In the genomic region with DNA sequence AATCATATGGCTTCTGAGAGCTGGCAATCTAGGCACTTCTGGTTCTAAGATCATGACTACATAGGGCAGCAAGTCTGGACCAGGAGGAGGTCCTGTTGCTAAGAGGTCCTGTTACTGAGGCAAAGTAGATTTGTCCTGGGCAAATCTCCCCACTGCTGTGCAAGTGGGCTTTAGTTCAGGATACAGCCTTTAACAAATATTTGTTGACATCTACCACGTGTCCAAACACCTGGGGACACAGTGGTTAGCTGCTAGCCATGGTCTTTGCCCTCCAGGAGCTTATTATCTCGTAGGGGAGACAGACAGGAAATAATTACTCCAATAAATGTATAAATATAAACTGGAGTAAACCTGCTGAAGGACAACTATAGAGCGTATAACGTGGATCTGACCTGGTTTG, we compare ENCODE assay signal across 2 cellular contexts.
TF ChIP-seq lines count a peak whose summit lies in the region.

No MANE protein-coding gene starts in this region.

TF ChIP-seq in GM23338, 12 proteins besides CTCF, POLR2A, EP300 and RAD21 (continued from another document):
- TF ChIP-seq, protein P1, sequence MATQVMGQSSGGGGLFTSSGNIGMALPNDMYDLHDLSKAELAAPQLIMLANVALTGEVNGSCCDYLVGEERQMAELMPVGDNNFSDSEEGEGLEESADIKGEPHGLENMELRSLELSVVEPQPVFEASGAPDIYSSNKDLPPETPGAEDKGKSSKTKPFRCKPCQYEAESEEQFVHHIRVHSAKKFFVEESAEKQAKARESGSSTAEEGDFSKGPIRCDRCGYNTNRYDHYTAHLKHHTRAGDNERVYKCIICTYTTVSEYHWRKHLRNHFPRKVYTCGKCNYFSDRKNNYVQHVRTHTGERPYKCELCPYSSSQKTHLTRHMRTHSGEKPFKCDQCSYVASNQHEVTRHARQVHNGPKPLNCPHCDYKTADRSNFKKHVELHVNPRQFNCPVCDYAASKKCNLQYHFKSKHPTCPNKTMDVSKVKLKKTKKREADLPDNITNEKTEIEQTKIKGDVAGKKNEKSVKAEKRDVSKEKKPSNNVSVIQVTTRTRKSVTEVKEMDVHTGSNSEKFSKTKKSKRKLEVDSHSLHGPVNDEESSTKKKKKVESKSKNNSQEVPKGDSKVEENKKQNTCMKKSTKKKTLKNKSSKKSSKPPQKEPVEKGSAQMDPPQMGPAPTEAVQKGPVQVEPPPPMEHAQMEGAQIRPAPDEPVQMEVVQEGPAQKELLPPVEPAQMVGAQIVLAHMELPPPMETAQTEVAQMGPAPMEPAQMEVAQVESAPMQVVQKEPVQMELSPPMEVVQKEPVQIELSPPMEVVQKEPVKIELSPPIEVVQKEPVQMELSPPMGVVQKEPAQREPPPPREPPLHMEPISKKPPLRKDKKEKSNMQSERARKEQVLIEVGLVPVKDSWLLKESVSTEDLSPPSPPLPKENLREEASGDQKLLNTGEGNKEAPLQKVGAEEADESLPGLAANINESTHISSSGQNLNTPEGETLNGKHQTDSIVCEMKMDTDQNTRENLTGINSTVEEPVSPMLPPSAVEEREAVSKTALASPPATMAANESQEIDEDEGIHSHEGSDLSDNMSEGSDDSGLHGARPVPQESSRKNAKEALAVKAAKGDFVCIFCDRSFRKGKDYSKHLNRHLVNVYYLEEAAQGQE (IDR thresholded peaks at IDR 0.05; ENCODE audit: unreplicated experiment), result no peak
- TF ChIP-seq EZH2 (IDR thresholded peaks at IDR 0.05; ENCODE audit: low read depth, unreplicated experiment), result no peak
- no peak for TF ChIP-seq EZH2phosphoT487 (IDR thresholded peaks at IDR 0.05; ENCODE audit: unreplicated experiment)

TF ChIP-seq in WTC11, 78 proteins besides CTCF, POLR2A, EP300 and RAD21 (continued from another document):
- TF ChIP-seq, protein P2, sequence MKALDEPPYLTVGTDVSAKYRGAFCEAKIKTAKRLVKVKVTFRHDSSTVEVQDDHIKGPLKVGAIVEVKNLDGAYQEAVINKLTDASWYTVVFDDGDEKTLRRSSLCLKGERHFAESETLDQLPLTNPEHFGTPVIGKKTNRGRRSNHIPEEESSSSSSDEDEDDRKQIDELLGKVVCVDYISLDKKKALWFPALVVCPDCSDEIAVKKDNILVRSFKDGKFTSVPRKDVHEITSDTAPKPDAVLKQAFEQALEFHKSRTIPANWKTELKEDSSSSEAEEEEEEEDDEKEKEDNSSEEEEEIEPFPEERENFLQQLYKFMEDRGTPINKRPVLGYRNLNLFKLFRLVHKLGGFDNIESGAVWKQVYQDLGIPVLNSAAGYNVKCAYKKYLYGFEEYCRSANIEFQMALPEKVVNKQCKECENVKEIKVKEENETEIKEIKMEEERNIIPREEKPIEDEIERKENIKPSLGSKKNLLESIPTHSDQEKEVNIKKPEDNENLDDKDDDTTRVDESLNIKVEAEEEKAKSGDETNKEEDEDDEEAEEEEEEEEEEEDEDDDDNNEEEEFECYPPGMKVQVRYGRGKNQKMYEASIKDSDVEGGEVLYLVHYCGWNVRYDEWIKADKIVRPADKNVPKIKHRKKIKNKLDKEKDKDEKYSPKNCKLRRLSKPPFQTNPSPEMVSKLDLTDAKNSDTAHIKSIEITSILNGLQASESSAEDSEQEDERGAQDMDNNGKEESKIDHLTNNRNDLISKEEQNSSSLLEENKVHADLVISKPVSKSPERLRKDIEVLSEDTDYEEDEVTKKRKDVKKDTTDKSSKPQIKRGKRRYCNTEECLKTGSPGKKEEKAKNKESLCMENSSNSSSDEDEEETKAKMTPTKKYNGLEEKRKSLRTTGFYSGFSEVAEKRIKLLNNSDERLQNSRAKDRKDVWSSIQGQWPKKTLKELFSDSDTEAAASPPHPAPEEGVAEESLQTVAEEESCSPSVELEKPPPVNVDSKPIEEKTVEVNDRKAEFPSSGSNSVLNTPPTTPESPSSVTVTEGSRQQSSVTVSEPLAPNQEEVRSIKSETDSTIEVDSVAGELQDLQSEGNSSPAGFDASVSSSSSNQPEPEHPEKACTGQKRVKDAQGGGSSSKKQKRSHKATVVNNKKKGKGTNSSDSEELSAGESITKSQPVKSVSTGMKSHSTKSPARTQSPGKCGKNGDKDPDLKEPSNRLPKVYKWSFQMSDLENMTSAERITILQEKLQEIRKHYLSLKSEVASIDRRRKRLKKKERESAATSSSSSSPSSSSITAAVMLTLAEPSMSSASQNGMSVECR (CRISPR knock-in tag; IDR thresholded peaks at IDR 0.05; ENCODE audit: borderline replicate concordance), result no peak
- TF ChIP-seq ZNF317 (CRISPR knock-in tag; IDR thresholded peaks at IDR 0.05; ENCODE audit: borderline replicate concordance, low read depth) (no peak), PRRX2 (CRISPR knock-in tag; IDR thresholded peaks at IDR 0.05) (no peak), JUN (CRISPR knock-in tag; IDR thresholded peaks at IDR 0.05) (no peak), IRF2 (CRISPR knock-in tag; IDR thresholded peaks at IDR 0.05; ENCODE audit: borderline replicate concordance, low read depth) (no peak)
- TF ChIP-seq, protein P3, sequence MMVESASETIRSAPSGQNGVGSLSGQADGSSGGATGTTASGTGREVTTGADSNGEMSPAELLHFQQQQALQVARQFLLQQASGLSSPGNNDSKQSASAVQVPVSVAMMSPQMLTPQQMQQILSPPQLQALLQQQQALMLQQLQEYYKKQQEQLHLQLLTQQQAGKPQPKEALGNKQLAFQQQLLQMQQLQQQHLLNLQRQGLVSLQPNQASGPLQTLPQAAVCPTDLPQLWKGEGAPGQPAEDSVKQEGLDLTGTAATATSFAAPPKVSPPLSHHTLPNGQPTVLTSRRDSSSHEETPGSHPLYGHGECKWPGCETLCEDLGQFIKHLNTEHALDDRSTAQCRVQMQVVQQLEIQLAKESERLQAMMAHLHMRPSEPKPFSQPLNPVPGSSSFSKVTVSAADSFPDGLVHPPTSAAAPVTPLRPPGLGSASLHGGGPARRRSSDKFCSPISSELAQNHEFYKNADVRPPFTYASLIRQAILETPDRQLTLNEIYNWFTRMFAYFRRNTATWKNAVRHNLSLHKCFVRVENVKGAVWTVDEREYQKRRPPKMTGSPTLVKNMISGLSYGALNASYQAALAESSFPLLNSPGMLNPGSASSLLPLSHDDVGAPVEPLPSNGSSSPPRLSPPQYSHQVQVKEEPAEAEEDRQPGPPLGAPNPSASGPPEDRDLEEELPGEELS (CRISPR knock-in tag; IDR thresholded peaks at IDR 0.05), result no peak
